Comparison of ENCODE assay signal across 9 cellular contexts in the genomic region with DNA sequence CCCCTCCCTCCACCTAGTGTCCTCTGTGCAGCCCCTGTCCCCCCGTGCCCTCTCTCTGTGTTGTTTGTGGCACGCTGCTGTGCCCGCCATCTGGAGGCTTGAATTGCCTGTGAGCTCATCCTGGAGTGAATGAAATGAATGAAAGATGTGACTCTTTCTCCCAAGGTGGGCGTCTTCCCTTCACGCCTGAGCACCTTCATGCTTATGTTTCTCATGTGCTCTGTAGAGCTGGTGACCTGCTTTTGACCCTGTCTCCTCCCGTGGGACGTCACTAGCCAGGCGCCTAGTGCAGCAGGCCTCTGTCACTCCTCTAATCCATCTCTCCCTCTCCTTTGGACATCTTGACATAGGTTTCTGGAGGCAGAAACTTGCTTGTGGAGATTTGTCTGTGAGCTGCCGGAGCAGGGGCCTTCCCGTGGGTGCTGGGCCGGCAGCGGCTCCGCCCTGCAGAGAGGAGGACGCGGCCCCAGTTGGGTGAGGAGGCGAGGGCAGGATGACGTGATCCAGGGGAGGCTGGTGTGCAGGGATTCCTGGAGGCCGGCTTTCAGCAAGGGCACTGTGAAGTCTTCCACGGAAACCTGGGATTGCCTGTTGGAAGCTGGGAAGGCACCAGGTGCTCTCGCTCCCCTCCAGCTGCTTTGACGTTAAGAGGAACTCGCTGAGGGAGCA. TPM values are rescaled to one million over a fixed set of nuclear protein-coding genes. Genes with fewer than 3 reads are reported as not detected.
DNase-seq lines count a peak whose midpoint lies in the region; ATAC-seq and TF ChIP-seq lines count a peak whose summit lies in the region.
"Had no signal": no experiment of that assay in that cellular context is flagged by ENCODE, and none has a peak within 500 bp of the region (broad histone marks: within the 10 kb centered on the region; RNA-seq: fewer than 3 reads in every experiment).

No MANE protein-coding gene starts in this region.

- no peak overlapping the region for H3K4me2 ChIP-seq in osteoblast (ENCODE audit: insufficient read depth, low read length)

- peak; percentile 99 for DNase-seq in Caki2 (ENCODE audit: low read depth)
- peak; percentile 89 for DNase-seq in NCI-H2227 treated with DMSO at 0.1 percent for 48 hours (lab: John Stamatoyannopoulos, UW)
- peak; percentile 67 for DNase-seq in glomerular visceral epithelial cell (ENCODE audit: extremely low spot score)
- DNase-seq in amniotic stem cell (lab: John Stamatoyannopoulos, UW), result no peak
- no peak for DNase-seq in stimulated activated naive CD4-positive, alpha-beta T cell treated with Interleukin-2 at 50 U/mL for 16 hours (lab: John Stamatoyannopoulos, UW)
- no peak for DNase-seq in aorta
- no peak for DNase-seq in osteoblast (ENCODE audit: insufficient read length, low spot score, missing footprints)

- H3K9me3 ChIP-seq in aorta (ENCODE audit: control insufficient read depth, low read length) (no peaks in the 10 kb centered on the region), osteoblast (ENCODE audit: low read depth, low read length) (no peaks in the 10 kb centered on the region)

- ATAC-seq in GM19452 (IDR thresholded peaks at IDR 0.05; ENCODE audit: unreplicated experiment) (peak; percentile 60), aorta (ENCODE audit: low FRiP score) (no peak)

- H3K27me3 ChIP-seq in aorta (ENCODE audit: control insufficient read depth in 1 of 2, insufficient read depth in 2 of 2, low read length in 1 of 2) (no peaks in the 10 kb centered on the region), osteoblast (ENCODE audit: insufficient read depth, low read length) (no peaks in the 10 kb centered on the region)

- intact Hi-C loops in aorta (cut with DNase I), result no loop called here

- H3K36me3 ChIP-seq in aorta (ENCODE audit: control insufficient read depth in 1 of 2, insufficient read depth in 2 of 2, low read length in 1 of 2), result peaks cover 0 to 11% of the 10 kb centered on the region in 2 donors
- peaks cover 11% of the 10 kb centered on the region for H3K36me3 ChIP-seq in osteoblast (ENCODE audit: insufficient read depth, low read length)

- 70 to 74% methylated on average over 22 of the region's 22 CpGs for WGBS in aorta, 2 donors

- H3K27ac ChIP-seq in aorta (ENCODE audit: low read depth in 1 of 2, low read length in 2 of 2) (no peak overlapping the region), osteoblast (ENCODE audit: low read depth, low read length) (no peak overlapping the region)

- no peak for TF ChIP-seq CTCF in osteoblast (IDR thresholded peaks at IDR 0.05; ENCODE audit: extremely low read depth, low read depth, low read length)

- H2AFZ ChIP-seq in osteoblast (ENCODE audit: low read length), result no peak overlapping the region

- H3K4me1 ChIP-seq in aorta (ENCODE audit: control insufficient read depth in 1 of 2, insufficient read depth in 2 of 2, low read length in 2 of 2) (no peaks in the 10 kb centered on the region), osteoblast (ENCODE audit: insufficient read depth, low read length) (no peaks in the 10 kb centered on the region)

- H3K4me3 ChIP-seq in aorta (ENCODE audit: low read length in 2 of 2) (no peak overlapping the region), osteoblast (ENCODE audit: insufficient read depth, low read length) (no peak overlapping the region)

- peaks cover 14% of the 10 kb centered on the region for H4K20me1 ChIP-seq in osteoblast (ENCODE audit: insufficient read depth, low read length)

- H3K79me2 ChIP-seq in osteoblast (ENCODE audit: insufficient read depth, low read length), result no peaks in the 10 kb centered on the region

- in situ Hi-C loops in Caki2 (cut with HindIII; ENCODE audit: low pct_unique_long_range_greater_than_20kb, low sequenced_read_pairs), result no loop called here

RNA-seq across cellular contexts. Expression of a gene that starts 40.6 kb away (rescaled TPM):
- not detected in 2 replicates for total RNA-seq in Caki2 (2014; rRNA removed; shearing (Covaris generic); ENCODE audit: low replicate concordance)
- total RNA-seq in aorta (not detected), osteoblast (not detected in 2 replicates)
- polyA plus RNA-seq in aorta, result under 1 TPM; under 0.01 to 0.49 TPM
- total RNA-seq: M059J had no signal

Comparison
In these comparisons a context has a peak if more than half of its experiments do, and no peak if none do; other contexts are left out.
1. DNase-seq: peak in Caki2 (single experiment), NCI-H2227 treated with DMSO at 0.1 percent for 48 hours (single experiment) and glomerular visceral epithelial cell (single experiment); none in amniotic stem cell (single experiment), stimulated activated naive CD4-positive, alpha-beta T cell treated with Interleukin-2 at 50 U/mL for 16 hours (single experiment), aorta (0 of 2) and osteoblast (single experiment).